Comparison of ENCODE assay signal across 14 cellular contexts in the genomic region with DNA sequence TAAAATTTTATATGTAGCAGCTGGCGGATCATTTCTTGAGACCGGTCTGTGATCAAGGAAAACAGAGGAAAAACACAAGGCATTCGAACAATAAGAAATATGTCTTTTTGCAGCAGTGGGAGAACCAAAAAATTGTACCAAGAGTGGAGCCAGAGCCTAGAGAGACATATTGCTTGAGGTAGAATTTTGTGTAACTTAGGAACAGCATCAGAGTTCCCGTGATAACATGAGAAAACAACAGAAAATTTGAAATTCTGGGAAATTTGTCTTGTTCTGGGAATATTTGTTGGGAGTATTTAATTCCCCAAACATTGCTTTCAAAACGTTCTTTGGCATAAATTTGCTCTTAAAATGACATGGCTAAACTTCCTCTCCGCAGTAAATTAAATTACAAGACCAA.
A peak's percentile ranks its signal among the peaks of the same experiment; 100 is the strongest.
DNase-seq lines count a peak whose midpoint lies in the region; ATAC-seq and TF ChIP-seq lines count a peak whose summit lies in the region.
"Had no signal": no experiment of that assay in that cellular context is flagged by ENCODE, and none has a peak within 500 bp of the region (broad histone marks: within the 10 kb centered on the region; RNA-seq: fewer than 3 reads in every experiment).

No MANE protein-coding gene starts in this region.

- H4K5ac ChIP-seq in mesendoderm (ENCODE audit: low read length) = no peak overlapping the region

- no peak overlapping the region for H3K9ac ChIP-seq in mesendoderm (ENCODE audit: low read length)
- H3K9ac ChIP-seq: BLaER1 treated with 17β-estradiol and CSF1 and Interleukin-3, amounts not matched to agents 10 nM and 100 nM had no signal

- H3K9me3 ChIP-seq in esophagus muscularis mucosa (no peaks in the 10 kb centered on the region), heart right ventricle (no peaks in the 10 kb centered on the region)
- H3K9me3 ChIP-seq: BLaER1 treated with 17β-estradiol and CSF1 and Interleukin-3, amounts not matched to agents 10 nM and 100 nM had no signal

- TF ChIP-seq CTCF in esophagus muscularis mucosa (IDR thresholded peaks at IDR 0.05) (no peak), heart right ventricle (IDR thresholded peaks at IDR 0.05) (no peak)

- intact Hi-C loops in esophagus muscularis mucosa (cut with DNase I) (no loop called here), heart right ventricle (cut with DNase I) (no loop called here)

- H3K27ac ChIP-seq in esophagus muscularis mucosa (replicated peaks in 1 of 4) = peak overlapping the region; percentile 7 to 58 (median 30)
- peak overlapping the region in 6 of 10 donors; percentile 4 to 68 (median 54) for H3K27ac ChIP-seq in heart right ventricle
- H3K27ac ChIP-seq in mesendoderm (ENCODE audit: low read depth, low read length) = no peak overlapping the region
- H3K27ac ChIP-seq: BLaER1 treated with 17β-estradiol and CSF1 and Interleukin-3, amounts not matched to agents 10 nM and 100 nM had no signal

- ATAC-seq in heart right ventricle = peak in 4 of 8 donors; percentile 62 to 83 (median 70)
- ATAC-seq: GM23338 had no signal

- H2BK15ac ChIP-seq in mesendoderm (replicated peaks; ENCODE audit: low read depth) = peak overlapping the region; percentile 74

- H3K27me3 ChIP-seq in esophagus muscularis mucosa (no peaks in the 10 kb centered on the region), heart right ventricle (no peaks in the 10 kb centered on the region), mesendoderm (ENCODE audit: insufficient read depth, low read length, poor library complexity) (no peaks in the 10 kb centered on the region)
- H3K27me3 ChIP-seq: BLaER1 treated with 17β-estradiol and CSF1 and Interleukin-3, amounts not matched to agents 10 nM and 100 nM had no signal

- no peak overlapping the region for H2BK5ac ChIP-seq in mesendoderm (ENCODE audit: low read length)

- H3K36me3 ChIP-seq in esophagus muscularis mucosa (no peaks in the 10 kb centered on the region), heart right ventricle (no peaks in the 10 kb centered on the region), mesendoderm (ENCODE audit: control insufficient read depth, insufficient read depth, low read length) (no peaks in the 10 kb centered on the region)
- H3K36me3 ChIP-seq: BLaER1 treated with 17β-estradiol and CSF1 and Interleukin-3, amounts not matched to agents 10 nM and 100 nM had no signal

- 70% methylated on average over 6 of the region's 6 CpGs for WGBS in esophagus muscularis mucosa
- 63 to 66% methylated on average over 6 of the region's 6 CpGs for WGBS in heart right ventricle, 2 donors
- WGBS in mesendoderm (ENCODE audit: extremely low coverage, insufficient coverage, low lambda C conversion rate) = no CpG with 5 or more reads among the region's 6 CpGs

- H3K4me1 ChIP-seq in esophagus muscularis mucosa (peaks cover 0 to 31% (median 19%) of the 10 kb centered on the region in 4 donors), heart right ventricle (peaks cover 0 to 18% (median 6%) of the 10 kb centered on the region in 9 donors), mesendoderm (ENCODE audit: control insufficient read depth, low read depth, low read length) (peaks cover 9% of the 10 kb centered on the region)
- H3K4me1 ChIP-seq: BLaER1 treated with 17β-estradiol and CSF1 and Interleukin-3, amounts not matched to agents 10 nM and 100 nM had no signal

- no peaks in the 10 kb centered on the region for H3K79me2 ChIP-seq in mesendoderm (ENCODE audit: control insufficient read depth, insufficient read depth, low read length)

- no peak overlapping the region for H3K4me2 ChIP-seq in mesendoderm (ENCODE audit: low read length)
- H3K4me2 ChIP-seq: BLaER1 treated with 17β-estradiol and CSF1 and Interleukin-3, amounts not matched to agents 10 nM and 100 nM; GM23338 had no signal

- no peaks in the 10 kb centered on the region for H3K79me1 ChIP-seq in mesendoderm (ENCODE audit: low read length)

- H3K56ac ChIP-seq in mesendoderm (ENCODE audit: low read length) = no peak overlapping the region

- H3K4me3 ChIP-seq in esophagus muscularis mucosa = no peak overlapping the region
- no peak overlapping the region for H3K4me3 ChIP-seq in heart right ventricle
- H3K4me3 ChIP-seq in mesendoderm (ENCODE audit: low read length) = no peak overlapping the region
- H3K4me3 ChIP-seq: BLaER1 treated with 17β-estradiol and CSF1 and Interleukin-3, amounts not matched to agents 10 nM and 100 nM; GM23338 had no signal

- DNase-seq in esophagus muscularis mucosa (ENCODE audit: extremely low spot score) = no peak
- no peak for DNase-seq in heart right ventricle
- no peak for DNase-seq in mesendoderm
- no peak for DNase-seq in NCI-H187 treated with DMSO at 0.1 percent for 48 hours (lab: John Stamatoyannopoulos, UW)
- no peak for DNase-seq in COLO668 (lab: John Stamatoyannopoulos, UW; ENCODE audit: unreplicated experiment)
- DNase-seq in DMS 273 treated with DMSO at 0.1 percent for 48 hours (lab: John Stamatoyannopoulos, UW) = no peak
- DNase-seq: AML-193; CD4-positive, CD25-positive, alpha-beta regulatory T cell; DMS153; DMS79 treated with DMSO at 0.1 percent for 48 hours; EL; H9 had no signal

- no peak overlapping the region for H3K4ac ChIP-seq in mesendoderm (ENCODE audit: low read depth, low read length)

- H2AK5ac ChIP-seq in mesendoderm (ENCODE audit: low read length) = no peak overlapping the region

- no peak for TF ChIP-seq EP300 in esophagus muscularis mucosa (IDR thresholded peaks at IDR 0.05)

- H3K23ac ChIP-seq in mesendoderm (ENCODE audit: low read length) = no peak overlapping the region

- no peak overlapping the region for H3K18ac ChIP-seq in mesendoderm (ENCODE audit: low read length)

- H2BK120ac ChIP-seq in mesendoderm (ENCODE audit: low read depth, low read length) = no peak overlapping the region

- H4K8ac ChIP-seq in mesendoderm (ENCODE audit: low read depth, low read length) = no peak overlapping the region

- no peak for TF ChIP-seq POLR2A in esophagus muscularis mucosa (IDR thresholded peaks at IDR 0.05; ENCODE audit: low read depth)
